Comparison of ENCODE assay signal across 22 cellular contexts in genomic region chr4:44415251-44415650, GRCh38. TPM values are rescaled to one million over a fixed set of nuclear protein-coding genes. Genes with fewer than 3 reads are reported as not detected.
DNase-seq lines count a peak whose midpoint lies in the region; ATAC-seq, FAIRE-seq and TF ChIP-seq lines count a peak whose summit lies in the region.
"Had no signal": no experiment of that assay in that cellular context is flagged by ENCODE, and none has a peak within 500 bp of the region (broad histone marks: within the 10 kb centered on the region; RNA-seq: fewer than 3 reads in every experiment).

No MANE protein-coding gene starts in this region.

- H3K27ac ChIP-seq in astrocyte (ENCODE audit: low read depth, low read length) (no peak overlapping the region), Peyer's patch (no peak overlapping the region)
- H3K27ac ChIP-seq: A549, SK-N-MC had no signal

- no peaks in the 10 kb centered on the region for H3K36me3 Mint-ChIP-seq in astrocyte (ENCODE audit: low read depth, unreplicated experiment)
- H3K36me3 Mint-ChIP-seq: CD14-positive monocyte, IgD-negative memory B cell had no signal

- peak; percentile 8 to 56 for DNase-seq in HAP-1 (ENCODE audit: low spot score in 2 of 2)
- DNase-seq in astrocyte (ENCODE audit: low read depth), result peak; percentile 54
- DNase-seq in iPS DF 4.7 (ENCODE audit: extremely low read depth, low spot score), result peak; percentile 19
- no peak for DNase-seq in Peyer's patch
- DNase-seq in lower leg skin (ENCODE audit: low spot score in 2 of 2), result no peak
- no peak for DNase-seq in stimulated activated naive CD8-positive, alpha-beta T cell treated with anti-CD3 and anti-CD28 coated beads, Interleukin-15, Interleukin-2, amounts not matched to agents 100 U/mL and 50 U/mL, for 24 hours
- DNase-seq: GF-D8, NCI-H1105, NCI-H146, NCI-H2081, NCI-H2171, NCI-H345, NCI-H82, RPMI8226, SHP77 treated with DMSO at 0.1 percent for 48 hours had no signal

- no peaks in the 10 kb centered on the region for H3K36me3 ChIP-seq in HAP-1 (replicated peaks)
- no peaks in the 10 kb centered on the region for H3K36me3 ChIP-seq in astrocyte (ENCODE audit: insufficient read depth, low read length)
- no peaks in the 10 kb centered on the region for H3K36me3 ChIP-seq in Peyer's patch

- in situ Hi-C loops in HAP-1 (cut with MboI; ENCODE audit: low sequenced_read_pairs), result no loop called here

- H3K4me3 Mint-ChIP-seq in astrocyte (ENCODE audit: unreplicated experiment), result no peak overlapping the region
- H3K4me3 Mint-ChIP-seq: B cell, CD14-positive monocyte, IgD-negative memory B cell had no signal

- FAIRE-seq in astrocyte (lab: Jason Lieb, UNC), result no peak
- FAIRE-seq: A549 had no signal

- H2AFZ ChIP-seq in astrocyte (ENCODE audit: low read depth, low read length), result no peak overlapping the region

- no peaks in the 10 kb centered on the region for H3K79me2 ChIP-seq in astrocyte (ENCODE audit: insufficient read depth, low read length)

- no peaks in the 10 kb centered on the region for H3K27me3 ChIP-seq in HAP-1 (ENCODE audit: low read depth)
- no peaks in the 10 kb centered on the region for H3K27me3 ChIP-seq in astrocyte (ENCODE audit: insufficient read depth, low read length)
- H3K27me3 ChIP-seq in Peyer's patch, result no peaks in the 10 kb centered on the region

- peaks cover 8% of the 10 kb centered on the region; the same call in 1 of the 2 replicates for H3K4me1 ChIP-seq in HAP-1
- H3K4me1 ChIP-seq in astrocyte (ENCODE audit: insufficient read depth, low read length), result no peaks in the 10 kb centered on the region
- H3K4me1 ChIP-seq in Peyer's patch, result no peaks in the 10 kb centered on the region
- H3K4me1 ChIP-seq: A549 had no signal

- no peak overlapping the region for H3K27ac Mint-ChIP-seq in astrocyte (ENCODE audit: unreplicated experiment)
- H3K27ac Mint-ChIP-seq: B cell, CD14-positive monocyte, IgD-negative memory B cell had no signal

- no peaks in the 10 kb centered on the region for H3K27me3 Mint-ChIP-seq in astrocyte (ENCODE audit: low read depth, unreplicated experiment)
- H3K27me3 Mint-ChIP-seq: B cell, IgD-negative memory B cell had no signal

- H3K4me1 Mint-ChIP-seq in astrocyte (ENCODE audit: low read depth, unreplicated experiment), result peaks cover 5% of the 10 kb centered on the region
- H3K4me1 Mint-ChIP-seq: B cell, CD14-positive monocyte, IgD-negative memory B cell had no signal

- TF ChIP-seq CTCF in astrocyte (IDR thresholded peaks at IDR 0.05; ENCODE audit: insufficient read depth, low read depth, low read length) (no peak), Peyer's patch (IDR thresholded peaks at IDR 0.05) (no peak), lower leg skin (IDR thresholded peaks at IDR 0.05) (no peak)

- H3K9me3 Mint-ChIP-seq in astrocyte (ENCODE audit: unreplicated experiment), result peaks cover 3% of the 10 kb centered on the region

- no peaks in the 10 kb centered on the region for H4K20me1 ChIP-seq in astrocyte (ENCODE audit: insufficient read depth, low read length)

- intact Hi-C loops in lower leg skin (cut with DNase I; ENCODE audit: low total_unique reads), result no loop called here

- TF ChIP-seq POLR2A in Peyer's patch (IDR thresholded peaks at IDR 0.05), result no peak
- no peak for TF ChIP-seq POLR2A in lower leg skin (IDR thresholded peaks at IDR 0.05)

- no peak overlapping the region for H3K9ac ChIP-seq in astrocyte (ENCODE audit: low read length)

- H3K4me3 ChIP-seq in HAP-1, result no peak overlapping the region
- no peak overlapping the region for H3K4me3 ChIP-seq in astrocyte (ENCODE audit: insufficient read depth, low read depth, low read length)
- H3K4me3 ChIP-seq in Peyer's patch, result no peak overlapping the region
- H3K4me3 ChIP-seq in lower leg skin (ENCODE audit: low read depth, poor library complexity, severe bottlenecking), result no peak overlapping the region
- H3K4me3 ChIP-seq: A549, SK-N-MC had no signal

- H3K9me3 ChIP-seq in HAP-1 (no peaks in the 10 kb centered on the region), astrocyte (ENCODE audit: insufficient read depth, low read depth, low read length) (no peaks in the 10 kb centered on the region), Peyer's patch (no peaks in the 10 kb centered on the region)
- H3K9me3 ChIP-seq: A549 had no signal

- H3K4me2 ChIP-seq in astrocyte (ENCODE audit: low read length), result no peak overlapping the region
- H3K4me2 ChIP-seq: A549 had no signal

- no peak for ATAC-seq in SK-N-SH treated with all-trans-retinoic acid at 6 μM for 48 hours
- ATAC-seq in stimulated activated naive CD8-positive, alpha-beta T cell treated with anti-CD3 and anti-CD28 coated beads, Interleukin-15, Interleukin-2, amounts not matched to agents 100 U/mL and 50 U/mL, for 24 hours, result no peak
- ATAC-seq: A549, HCT116 had no signal

- 96 to 97% methylated on average over 1 of the region's 1 CpG for WGBS in lower leg skin, 2 donors

TF ChIP-seq in SK-N-SH treated with all-trans-retinoic acid at 6 μM for 48 hours, 23 proteins besides CTCF, POLR2A, EP300 and RAD21:
- no peak for TF ChIP-seq SNAI2 (CRISPR knock-in tag; IDR thresholded peaks at IDR 0.05)

RNA-seq across cellular contexts. Expression of gene KCTD8, which starts 33.4 kb away (rescaled TPM):
- total RNA-seq in astrocyte, result 0.58 and 0.68 TPM in 2 replicates
- total RNA-seq in Peyer's patch, result not detected
- 1 to 10 TPM in 1 of 4 donors, under 1 TPM in 3; 0.26 to 2.9 (median 0.36) TPM for total RNA-seq in lower leg skin
- total RNA-seq: B cell had no signal

Comparison
In these comparisons a context has a peak if more than half of its experiments do, and no peak if none do; other contexts are left out.
1. DNase-seq: peak in HAP-1 (2 of 2), astrocyte (single experiment) and iPS DF 4.7 (single experiment); none in Peyer's patch (0 of 3), lower leg skin (0 of 2) and stimulated activated naive CD8-positive, alpha-beta T cell treated with anti-CD3 and anti-CD28 coated beads, Interleukin-15, Interleukin-2, amounts not matched to agents 100 U/mL and 50 U/mL, for 24 hours (single experiment).